In the genomic region with DNA sequence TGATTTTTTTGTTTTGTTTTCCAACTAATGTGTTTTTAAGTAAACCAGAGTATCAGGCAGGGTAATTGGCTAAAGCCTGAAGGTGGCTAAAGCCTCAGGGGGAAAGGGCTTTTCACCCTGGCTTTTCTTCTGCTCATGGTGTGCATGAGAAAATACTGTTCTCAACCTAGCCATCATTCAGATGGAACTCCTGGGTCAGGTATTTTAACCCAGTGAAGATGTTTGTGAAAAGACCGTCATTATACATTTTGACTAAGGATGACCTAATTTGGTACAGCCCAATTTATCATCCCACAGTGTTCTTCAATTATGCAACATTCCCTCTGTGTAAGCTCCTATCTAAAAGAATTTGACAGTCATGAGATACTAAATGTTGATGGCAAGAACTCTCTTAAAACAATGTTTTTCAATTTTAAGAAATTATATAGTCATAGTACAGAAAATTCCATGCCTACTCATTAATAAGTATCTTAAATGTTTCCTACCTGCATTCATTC, we compare ENCODE assay signal across 16 cellular contexts.
"Had no signal": no experiment of that assay in that cellular context is flagged by ENCODE, and none has a peak within 500 bp of the region (broad histone marks: within the 10 kb centered on the region; RNA-seq: fewer than 3 reads in every experiment).

No MANE protein-coding gene starts in this region.

- H3K36me3 Mint-ChIP-seq: activated naive CD8-positive, alpha-beta T cell; WTC11 had no signal

- H3K27ac ChIP-seq: cardiac muscle cell, lower lobe of right lung, suprapubic skin, tibial nerve had no signal

- H3K4me1 ChIP-seq: suprapubic skin had no signal

- H3K4me3 Mint-ChIP-seq: activated naive CD8-positive, alpha-beta T cell; naive B cell; neural crest cell; stimulated activated naive CD8-positive, alpha-beta T cell treated with anti-CD3 and anti-CD28 coated beads, Interleukin-15, Interleukin-2, amounts not matched to agents 100 ng/mL and 50 ng/mL, for 24 hours; T-helper 1 cell treated with Interleukin-12 subunit alpha and Interleukin-12 subunit beta and Interleukin-4 antibody, amounts not matched to agents 30 μg/mL and 1 μg/mL, for 36 hours; WTC11 had no signal

- H3K27ac Mint-ChIP-seq: activated naive CD8-positive, alpha-beta T cell; naive B cell; stimulated activated naive CD8-positive, alpha-beta T cell treated with anti-CD3 and anti-CD28 coated beads, Interleukin-15, Interleukin-2, amounts not matched to agents 100 ng/mL and 50 ng/mL, for 24 hours; T-helper 1 cell treated with Interleukin-12 subunit alpha and Interleukin-12 subunit beta and Interleukin-4 antibody, amounts not matched to agents 30 μg/mL and 1 μg/mL, for 36 hours; WTC11 had no signal

- H3K4me3 ChIP-seq: cardiac muscle cell, lower lobe of right lung, suprapubic skin, tibial nerve had no signal

- H3K9me3 Mint-ChIP-seq: T-helper 1 cell treated with Interleukin-12 subunit alpha and Interleukin-12 subunit beta and Interleukin-4 antibody, amounts not matched to agents 30 μg/mL and 1 μg/mL, for 36 hours had no signal

- H3K9me3 ChIP-seq: lower lobe of right lung, suprapubic skin, tibial nerve had no signal

- H3K27me3 Mint-ChIP-seq: activated naive CD8-positive, alpha-beta T cell; naive B cell; stimulated activated naive CD8-positive, alpha-beta T cell treated with anti-CD3 and anti-CD28 coated beads, Interleukin-15, Interleukin-2, amounts not matched to agents 100 ng/mL and 50 ng/mL, for 24 hours had no signal

- DNase-seq: activated gamma-delta T cell treated with Interleukin-2 at 50 U/mL for 16 hours; activated T-cell treated with anti-CD3 and anti-CD28 coated beads, Interleukin-2, amount 50 U/mL, for 1 hour; amniotic stem cell; kidney; lower lobe of right lung; naive B cell; stimulated activated CD4-positive, alpha-beta T cell treated with anti-CD3 and anti-CD28 coated beads, Interleukin-1b, Interleukin-23, amount 100 ng/mL, for 48 hours; T1000 had no signal

- H3K27me3 ChIP-seq: cardiac muscle cell, suprapubic skin, tibial nerve had no signal

- ATAC-seq: WTC11 had no signal

- H3K36me3 ChIP-seq: cardiac muscle cell, lower lobe of right lung, suprapubic skin had no signal
